9 cellular contexts compared by ENCODE assay signal in genomic region chr2:224982910-224983688, GRCh38. TPM values are rescaled to one million over a fixed set of nuclear protein-coding genes. Genes with fewer than 3 reads are reported as not detected.
DNase-seq lines count a peak whose midpoint lies in the region; ATAC-seq and TF ChIP-seq lines count a peak whose summit lies in the region.
"Had no signal": no experiment of that assay in that cellular context is flagged by ENCODE, and none has a peak within 500 bp of the region (broad histone marks: within the 10 kb centered on the region; RNA-seq: fewer than 3 reads in every experiment).

No MANE protein-coding gene starts in this region.

- no peaks in the 10 kb centered on the region for H3K9me3 Mint-ChIP-seq in CD4-positive, CD25-positive, alpha-beta regulatory T cell
- H3K9me3 Mint-ChIP-seq in naive thymus-derived CD8-positive, alpha-beta T cell = no peaks in the 10 kb centered on the region

- peak overlapping the region; percentile 78 for H2AFZ ChIP-seq in mammary epithelial cell (ENCODE audit: low read depth, low read length)

- no peaks in the 10 kb centered on the region for H3K79me2 ChIP-seq in mammary epithelial cell (ENCODE audit: insufficient read depth, low read length)

- H3K4me1 ChIP-seq in CD4-positive, CD25-positive, alpha-beta regulatory T cell (ENCODE audit: control insufficient read depth, insufficient read depth, low read length, poor library complexity, severe bottlenecking) = peaks cover 40% of the 10 kb centered on the region
- peaks cover 13% of the 10 kb centered on the region for H3K4me1 ChIP-seq in mammary epithelial cell (ENCODE audit: insufficient read depth, low read length)
- H3K4me1 ChIP-seq in testis = no peaks in the 10 kb centered on the region

- peak overlapping the region; percentile 66 for H3K27ac ChIP-seq in CD4-positive, CD25-positive, alpha-beta regulatory T cell (ENCODE audit: insufficient read depth, low read length, poor library complexity, severe bottlenecking)
- H3K27ac ChIP-seq in mammary epithelial cell (ENCODE audit: insufficient read depth, low read depth, low read length) (no peak overlapping the region), testis (no peak overlapping the region)
- H3K27ac ChIP-seq: cardiac muscle cell had no signal

- 19% methylated on average over 13 of the region's 13 CpGs for WGBS in mammary epithelial cell (ENCODE audit: low coverage, missing lambda C conversion rate)
- 22 to 27% methylated on average over 13 of the region's 13 CpGs for WGBS in testis, 2 donors

- H3K9ac ChIP-seq in mammary epithelial cell (ENCODE audit: insufficient read depth, low read length) = no peak overlapping the region

- H3K4me1 Mint-ChIP-seq in CD4-positive, CD25-positive, alpha-beta regulatory T cell = peaks cover 53 to 82% (median 63%) of the 10 kb centered on the region in 4 donors
- peaks cover 41 to 80% (median 77%) of the 10 kb centered on the region in 4 donors for H3K4me1 Mint-ChIP-seq in naive thymus-derived CD8-positive, alpha-beta T cell

- intact Hi-C loops in mammary epithelial cell (cut with micrococcal nuclease) = no loop called here
- intact Hi-C loops in testis (cut with DNase I; ENCODE audit: low total_unique reads) = no loop called here

- POLR2A ChIA-PET in naive thymus-derived CD8-positive, alpha-beta T cell (lab: Charles Lee) = interaction anchor here (0.5 to 1.9 kb wide), 6 partner anchors 9 to 42 kb away, joined by 4 to 7 read pairs (median 4); no protein-coding TSS in a partner anchor

- peak overlapping the region; percentile 28 to 84 (median 54) for H3K4me3 Mint-ChIP-seq in CD4-positive, CD25-positive, alpha-beta regulatory T cell
- peak overlapping the region; percentile 37 to 87 (median 72) for H3K4me3 Mint-ChIP-seq in naive thymus-derived CD8-positive, alpha-beta T cell

- no peaks in the 10 kb centered on the region for H3K36me3 ChIP-seq in CD4-positive, CD25-positive, alpha-beta regulatory T cell (ENCODE audit: control insufficient read depth, insufficient read depth, low read length)
- H3K36me3 ChIP-seq in mammary epithelial cell (ENCODE audit: insufficient read depth, low read length) (no peaks in the 10 kb centered on the region), testis (ENCODE audit: low read depth, missing control alignments) (no peaks in the 10 kb centered on the region)
- H3K36me3 ChIP-seq: cardiac muscle cell had no signal

- peak overlapping the region; percentile 82 to 93 (median 91) for H3K27ac Mint-ChIP-seq in CD4-positive, CD25-positive, alpha-beta regulatory T cell
- peak overlapping the region; percentile 82 to 98 (median 91) for H3K27ac Mint-ChIP-seq in naive thymus-derived CD8-positive, alpha-beta T cell

- no peaks in the 10 kb centered on the region for H3K9me3 ChIP-seq in CD4-positive, CD25-positive, alpha-beta regulatory T cell (ENCODE audit: control insufficient read depth in 2 of 2, low read length in 2 of 2)
- H3K9me3 ChIP-seq in mammary epithelial cell (replicated peaks; ENCODE audit: insufficient read depth, low read length) = no peaks in the 10 kb centered on the region
- no peaks in the 10 kb centered on the region for H3K9me3 ChIP-seq in testis

- dilution Hi-C loops in mammary epithelial cell (cut with HindIII; ENCODE audit: low sequenced_read_pairs) = loop anchor here (5.0 kb wide), 1 partner anchor 91 kb away; no protein-coding TSS in a partner anchor

- H3K36me3 Mint-ChIP-seq in CD4-positive, CD25-positive, alpha-beta regulatory T cell = peaks cover 18% of the 10 kb centered on the region
- peaks cover 0 to 23% (median 14%) of the 10 kb centered on the region in 3 donors for H3K36me3 Mint-ChIP-seq in naive thymus-derived CD8-positive, alpha-beta T cell

- H3K4me2 ChIP-seq in mammary epithelial cell (ENCODE audit: insufficient read depth, low read depth, low read length) = peak overlapping the region; percentile 76

- peak; percentile 65 to 73 for ATAC-seq in CD4-positive, CD25-positive, alpha-beta regulatory T cell (ENCODE audit: low read depth in 2 of 2)
- peak; percentile 60 for ATAC-seq in GM21529 (IDR thresholded peaks at IDR 0.05; ENCODE audit: unreplicated experiment)
- peak; percentile 56 to 67 for ATAC-seq in naive thymus-derived CD8-positive, alpha-beta T cell

- no TSS peak for BruUV-seq in mammary epithelial cell (replicated peaks; lab: Mats Ljungman, UMichigan)

- H3K27me3 Mint-ChIP-seq in CD4-positive, CD25-positive, alpha-beta regulatory T cell = no peaks in the 10 kb centered on the region
- H3K27me3 Mint-ChIP-seq in naive thymus-derived CD8-positive, alpha-beta T cell = no peaks in the 10 kb centered on the region

- H3K4me3 ChIP-seq in CD4-positive, CD25-positive, alpha-beta regulatory T cell (ENCODE audit: low read depth, low read length) = peak overlapping the region; percentile 45
- peak overlapping the region in 2 of 3 experiments; percentile 15 to 24 for H3K4me3 ChIP-seq in mammary epithelial cell (replicated peaks in 1 of 3; ENCODE audit: insufficient read depth in 1 of 3, low read depth in 2 of 3, low read length in 3 of 3)
- no peak overlapping the region for H3K4me3 ChIP-seq in testis
- H3K4me3 ChIP-seq: cardiac muscle cell had no signal

- in situ Hi-C loops in mammary epithelial cell (cut with MboI; ENCODE audit: low sequenced_read_pairs in 2 of 2) = no loop called here

- peak in 1 of 3 donors; percentile 71 for DNase-seq in CD4-positive, CD25-positive, alpha-beta regulatory T cell
- peak; percentile 69 for DNase-seq in NCI-H748 (lab: John Stamatoyannopoulos, UW; ENCODE audit: unreplicated experiment)
- DNase-seq in mammary epithelial cell = no peak
- peak in 7 of 10 donors; percentile 18 to 65 (median 42) for DNase-seq in naive thymus-derived CD8-positive, alpha-beta T cell
- no peak for DNase-seq in NCI-H526 (lab: John Stamatoyannopoulos, UW)
- DNase-seq in NCI-H187 (lab: John Stamatoyannopoulos, UW) = no peak
- DNase-seq in testis = no peak

- no peak for TF ChIP-seq CTCF in mammary epithelial cell (conservative IDR thresholded peaks at IDR 0.05 in 1 of 2, IDR thresholded peaks at IDR 0.05 in 1 of 2; ENCODE audit: extremely low read depth in 1 of 2, insufficient read depth in 1 of 2, low read depth in 1 of 2, low read length in 2 of 2)
- TF ChIP-seq CTCF in testis (IDR thresholded peaks at IDR 0.05) = no peak

- no peaks in the 10 kb centered on the region for H3K27me3 ChIP-seq in CD4-positive, CD25-positive, alpha-beta regulatory T cell (ENCODE audit: control insufficient read depth, insufficient read depth, low read length)
- H3K27me3 ChIP-seq in mammary epithelial cell (ENCODE audit: insufficient read depth, low read length) = no peaks in the 10 kb centered on the region
- H3K27me3 ChIP-seq in testis = no peaks in the 10 kb centered on the region
- H3K27me3 ChIP-seq: cardiac muscle cell had no signal

- CTCF ChIA-PET in mammary epithelial cell (lab: Charles Lee; ENCODE audit: low non-redundant PET) = interaction anchor here (0.7 kb wide), 1 partner anchor 166 kb away, joined by 7 read pairs; no protein-coding TSS in a partner anchor

- no peak for TF ChIP-seq POLR2A in testis (IDR thresholded peaks at IDR 0.05)

- H4K20me1 ChIP-seq in mammary epithelial cell (ENCODE audit: insufficient read depth, low read length) = no peaks in the 10 kb centered on the region

RNA-seq across cellular contexts. Expression of gene DOCK10, which starts 59.2 kb away (rescaled TPM):
- total RNA-seq in CD4-positive, CD25-positive, alpha-beta regulatory T cell = 222 TPM
- 10 to 100 TPM; 28.3 to 47.7 (median 34.9) TPM for polyA plus RNA-seq in CD4-positive, CD25-positive, alpha-beta regulatory T cell
- 1 to 10 TPM in 1 of 2 donors, under 1 TPM in 1; 0.50 to 5.1 TPM for total RNA-seq in mammary epithelial cell
- polyA plus RNA-seq in mammary epithelial cell = 5.1 TPM
- polyA minus RNA-seq in mammary epithelial cell = 32.4 TPM
- total RNA-seq in naive thymus-derived CD8-positive, alpha-beta T cell = 100 to 1,000 TPM; 165 to 180 TPM
- polyA plus RNA-seq in naive thymus-derived CD8-positive, alpha-beta T cell = 10 to 100 TPM; 34.1 to 57.9 (median 47.8) TPM
- total RNA-seq in testis = 10 to 100 TPM; 11.4 to 20.2 TPM
- polyA plus RNA-seq in testis (ENCODE audit: insufficient read depth, low read depth, low replicate concordance) = 2.9 TPM
- total RNA-seq: cardiac muscle cell had no signal
- polyA plus RNA-seq: cardiac muscle cell had no signal

Comparison
In these comparisons a context has a peak if more than half of its experiments do, and no peak if none do; other contexts are left out.
1. DNase-seq: peak in NCI-H748 (single experiment) and naive thymus-derived CD8-positive, alpha-beta T cell (7 of 10); none in mammary epithelial cell (single experiment), NCI-H526 (0 of 2), NCI-H187 (0 of 2) and testis (single experiment).
2. H3K4me3 ChIP-seq: peak in CD4-positive, CD25-positive, alpha-beta regulatory T cell (single experiment) and mammary epithelial cell (2 of 3); none in testis (0 of 2).
3. RNA of gene DOCK10, which starts 59.2 kb away (total RNA-seq): 222 TPM in CD4-positive, CD25-positive, alpha-beta regulatory T cell (single experiment) and 165 to 180 TPM in naive thymus-derived CD8-positive, alpha-beta T cell; 11.4 to 20.2 TPM in testis and 0.50 to 5.1 TPM in mammary epithelial cell; every median in the first group is over 4 times any median in the second.
4. Peak in every context shown above with its lines, with median percentiles within 50 percentile points of each other: ATAC-seq.